ENCODE assay signal across 13 cellular contexts in the genomic region with DNA sequence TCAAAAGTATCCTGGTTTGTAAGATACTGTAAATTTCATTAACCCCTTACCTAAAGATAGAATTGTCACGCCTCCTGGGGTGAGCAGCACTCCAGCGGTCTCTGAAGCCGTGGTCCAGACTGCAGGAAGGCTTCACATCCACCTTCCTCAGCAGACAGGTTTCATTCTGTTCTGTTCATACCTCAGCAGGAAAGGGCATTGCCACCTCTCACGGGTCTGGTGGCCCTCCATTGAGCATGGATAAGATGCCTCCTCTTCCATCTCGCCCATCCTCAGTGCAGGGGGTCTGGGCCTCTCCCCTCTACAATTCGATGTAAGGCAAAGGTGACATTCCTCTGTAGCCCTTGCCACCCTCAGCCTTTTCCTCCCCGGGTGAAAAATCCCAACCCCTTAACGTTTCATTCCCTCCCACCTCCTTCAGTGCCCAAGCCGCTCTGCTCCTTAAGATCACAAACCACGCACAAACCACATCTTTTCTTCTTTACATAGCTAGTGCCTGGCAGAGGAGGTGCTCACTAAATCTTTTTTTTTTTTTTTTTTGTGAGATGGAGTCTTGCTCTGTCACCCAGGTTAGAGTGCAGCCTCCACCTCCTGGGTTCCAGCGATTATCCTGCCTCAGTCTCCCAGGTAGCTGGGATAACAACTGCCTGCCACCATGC. TPM values are rescaled to one million over a fixed set of nuclear protein-coding genes. Genes with fewer than 3 reads are reported as not detected.
DNase-seq lines count a peak whose midpoint lies in the region; ATAC-seq and TF ChIP-seq lines count a peak whose summit lies in the region.
"Had no signal": no experiment of that assay in that cellular context is flagged by ENCODE, and none has a peak within 500 bp of the region (broad histone marks: within the 10 kb centered on the region; RNA-seq: fewer than 3 reads in every experiment).

No MANE protein-coding gene starts in this region.

- no peak overlapping the region for H2AK5ac ChIP-seq in H9 (ENCODE audit: insufficient read length, low read length)

- no peak overlapping the region for H2BK20ac ChIP-seq in H9 (ENCODE audit: low read depth, low read length, poor library complexity, severe bottlenecking)

- H4K20me1 ChIP-seq in BLaER1 (peaks cover 6% of the 10 kb centered on the region; the same call in 1 of the 2 replicates), H9 (ENCODE audit: control insufficient read depth, insufficient read depth, insufficient read length) (no peaks in the 10 kb centered on the region)

- intact Hi-C loops in spleen (cut with DNase I; ENCODE audit: low total_unique reads) = no loop called here

- H3K4me1 ChIP-seq in BLaER1 = peaks cover 66% of the 10 kb centered on the region
- no peaks in the 10 kb centered on the region for H3K4me1 ChIP-seq in H9 (ENCODE audit: insufficient read depth, low read length)
- H3K4me1 ChIP-seq in spleen = no peaks in the 10 kb centered on the region
- peaks cover 4% of the 10 kb centered on the region; the same call in 1 of the 2 replicates for H3K4me1 ChIP-seq in SJCRH30

- no peak overlapping the region for H2BK12ac ChIP-seq in H9 (ENCODE audit: insufficient read length, low read depth, low read length)

- no CpG with 5 or more reads among the region's 11 CpGs for WGBS in H9 (ENCODE audit: extremely low coverage, insufficient read length, low lambda C conversion rate)
- WGBS in spleen, 5 donors = 70 to 80% (median 74%) methylated on average over 10 to 11 of the region's 11 CpGs

- no peak overlapping the region for H4K5ac ChIP-seq in H9 (ENCODE audit: insufficient read length, low read depth, low read length)

- TF ChIP-seq CTCF in H9 (conservative IDR thresholded peaks at IDR 0.05) = no peak
- no peak for TF ChIP-seq CTCF in spleen (IDR thresholded peaks at IDR 0.05 in 8 of 11, conservative IDR thresholded peaks at IDR 0.05 in 3 of 11)

- DNase-seq in H9 (no peak), T-helper 17 cell (no peak), spleen (peak; percentile 52), D341Med (ENCODE audit: low spot score) (no peak), SJCRH30 (no peak)
- no peak for DNase-seq in stimulated activated CD4-positive, alpha-beta T cell treated with anti-CD3 and anti-CD28 coated beads, Interleukin-4, amount 100 ng/mL, for 24 hours
- DNase-seq: ACHN; Caco-2; CD8-positive, alpha-beta memory T cell; DMS53 had no signal

- no peaks in the 10 kb centered on the region for H3K36me3 ChIP-seq in BLaER1
- H3K36me3 ChIP-seq in spleen = peaks cover 0 to 27% (median 0%) of the 10 kb centered on the region in 6 donors
- no peaks in the 10 kb centered on the region for H3K36me3 ChIP-seq in SJCRH30

- H3K18ac ChIP-seq in H9 (ENCODE audit: insufficient read length, low read depth, low read length) = no peak overlapping the region

- H3T11ph ChIP-seq in H9 (ENCODE audit: low read length) = no peak overlapping the region

- H3K9me3 ChIP-seq in BLaER1 (peaks cover 10% of the 10 kb centered on the region), H9 (ENCODE audit: control insufficient read depth, low read depth, low read length) (no peaks in the 10 kb centered on the region), T-helper 17 cell (ENCODE audit: control insufficient read depth, low read length, poor library complexity, severe bottlenecking) (no peaks in the 10 kb centered on the region), spleen (peaks cover 0 to 11% (median 3%) of the 10 kb centered on the region in 8 donors), SJCRH30 (replicated peaks) (no peaks in the 10 kb centered on the region)
- H3K9me3 ChIP-seq: Caco-2 had no signal

- no peak overlapping the region for H2BK15ac ChIP-seq in H9 (ENCODE audit: low read depth, low read length)

- H3K4me3 ChIP-seq in BLaER1 (no peak overlapping the region), spleen (no peak overlapping the region), SJCRH30 (no peak overlapping the region)

- H3K27ac ChIP-seq in BLaER1 (no peak overlapping the region), H9 (ENCODE audit: insufficient read length, low read depth, low read length) (no peak overlapping the region), spleen (no peak overlapping the region), SJCRH30 (no peak overlapping the region)

- H3K36me3 Mint-ChIP-seq in H9 (ENCODE audit: insufficient read depth in 1 of 3, low read depth in 3 of 3) = peaks cover 0 to 5% (median 2%) of the 10 kb centered on the region in 3 experiments; a peak in 4 of 7 replicates
- peaks cover 7% of the 10 kb centered on the region for H3K36me3 Mint-ChIP-seq in T-helper 17 cell (ENCODE audit: low read depth)

- H3K4me1 Mint-ChIP-seq in H9 (peaks cover 4 to 5% of the 10 kb centered on the region in 2 experiments), T-helper 17 cell (peaks cover 3% of the 10 kb centered on the region)
- H3K4me1 Mint-ChIP-seq: CD14-positive monocyte had no signal

- H4K8ac ChIP-seq in H9 (replicated peaks; ENCODE audit: insufficient read length, low read depth, low read length) = no peak overlapping the region

- no peak overlapping the region for H4K91ac ChIP-seq in H9 (ENCODE audit: insufficient read length, low read depth, low read length)

- H3K9ac ChIP-seq in BLaER1 (no peak overlapping the region), H9 (ENCODE audit: extremely low read depth, insufficient read length, low read length) (peak overlapping the region; percentile 6)

- no peak overlapping the region for H2AFZ ChIP-seq in H9 (ENCODE audit: low read length)

- H3K4ac ChIP-seq in H9 (ENCODE audit: low read depth, low read length) = no peak overlapping the region

- H3K27ac Mint-ChIP-seq in H9 (peak overlapping the region in 1 of 3 experiments; percentile 48; a peak in 2 of 7 replicates), T-helper 17 cell (peak overlapping the region; percentile 43)
- H3K27ac Mint-ChIP-seq: B cell had no signal

- H3K27me3 ChIP-seq in BLaER1 (no peaks in the 10 kb centered on the region), H9 (ENCODE audit: insufficient read depth, low read length) (no peaks in the 10 kb centered on the region), spleen (replicated peaks in 1 of 7) (no peaks in the 10 kb centered on the region), SJCRH30 (no peaks in the 10 kb centered on the region)

- no peaks in the 10 kb centered on the region for H3K79me1 ChIP-seq in H9 (ENCODE audit: insufficient read depth, low read depth, low read length, poor library complexity, severe bottlenecking)

- no peak overlapping the region for H2BK120ac ChIP-seq in H9 (ENCODE audit: low read depth, low read length, poor library complexity, severe bottlenecking)

- no peak for ATAC-seq in T-helper 17 cell

- no peak overlapping the region for H3K14ac ChIP-seq in H9 (ENCODE audit: insufficient read depth, low read length)

- TF ChIP-seq POLR2A in spleen (IDR thresholded peaks at IDR 0.05) = no peak

- no peaks in the 10 kb centered on the region; a peak in 1 of 5 replicates for H3K9me3 Mint-ChIP-seq in H9

- H3K4me3 Mint-ChIP-seq in H9 = no peak overlapping the region
- H3K4me3 Mint-ChIP-seq in T-helper 17 cell = no peak overlapping the region
- H3K4me3 Mint-ChIP-seq: B cell; CD14-positive monocyte; CD8-positive, alpha-beta memory T cell had no signal

- H2BK5ac ChIP-seq in H9 (ENCODE audit: insufficient read length, low read length) = no peak overlapping the region

- H3K4me2 ChIP-seq in BLaER1 (peak overlapping the region; percentile 82), H9 (ENCODE audit: insufficient read depth, insufficient read length, low read length) (no peak overlapping the region)

- no peaks in the 10 kb centered on the region for H3K79me2 ChIP-seq in H9 (ENCODE audit: insufficient read depth, low read length)

- no peak overlapping the region for H3K56ac ChIP-seq in H9 (ENCODE audit: insufficient read length, low read depth, low read length)

- H3K23me2 ChIP-seq in H9 (ENCODE audit: insufficient read length, low read depth, low read length, poor library complexity, severe bottlenecking) = no peaks in the 10 kb centered on the region

- H3K27me3 Mint-ChIP-seq in H9 (ENCODE audit: low read depth) (no peaks in the 10 kb centered on the region), T-helper 17 cell (no peaks in the 10 kb centered on the region)
- H3K27me3 Mint-ChIP-seq: B cell had no signal

- no peak overlapping the region for H3K23ac ChIP-seq in H9 (ENCODE audit: insufficient read length, low read depth, low read length)

RNA-seq across cellular contexts. Expression of gene RPUSD4, which starts 28.5 kb away (rescaled TPM):
- total RNA-seq in H9 (2021) (42.9 and 43.1 TPM in 2 replicates), T-helper 17 cell (10 to 100 TPM; 33.2 to 41.2 TPM), spleen (10 to 100 TPM; 20.6 to 26.7 (median 22.3) TPM)
- polyA plus RNA-seq in spleen = 10 to 100 TPM; 14.5 to 15.5 (median 15.4) TPM
- 23.5 and 26.6 TPM in 2 replicates for total RNA-seq in SJCRH30 (2014; rRNA removed; shearing (Covaris generic))

RNA-seq across cellular contexts. Expression of gene FAM118B, which starts 28.7 kb away (rescaled TPM):
- total RNA-seq in H9 (2021) = 40.0 and 40.4 TPM in 2 replicates
- total RNA-seq in T-helper 17 cell = 1 to 10 TPM; 2.5 to 2.8 TPM
- total RNA-seq in spleen = 10 to 100 TPM; 15.3 to 32.3 (median 21.0) TPM
- 10 to 100 TPM in 1 of 3 donors, 1 to 10 TPM in 2; 5.5 to 11.1 (median 6.5) TPM for polyA plus RNA-seq in spleen
- 19.6 and 24.5 TPM in 2 replicates for total RNA-seq in SJCRH30 (2014; rRNA removed; shearing (Covaris generic))
